1 cellular context compared by ENCODE assay signal in genomic region chr4:26566027-26566578, GRCh38.
TF ChIP-seq lines count a peak whose summit lies in the region.

No MANE protein-coding gene starts in this region.

TF ChIP-seq in IMR-90, 13 proteins besides CTCF, POLR2A, EP300 and RAD21:
- TF ChIP-seq CHD1 (IDR thresholded peaks at IDR 0.05; ENCODE audit: low read depth, low read length) (no peak), USF2 (IDR thresholded peaks at IDR 0.05; ENCODE audit: low read depth, low read length) (no peak), SMC3 (IDR thresholded peaks at IDR 0.05; ENCODE audit: low read depth, low read length) (no peak), NFE2L2 (IDR thresholded peaks at IDR 0.05; ENCODE audit: low read depth, low read length) (no peak), FOS (IDR thresholded peaks at IDR 0.05; ENCODE audit: low read depth, low read length) (no peak), CEBPB (IDR thresholded peaks at IDR 0.05; ENCODE audit: low read depth, low read length) (no peak), ELK1 (IDR thresholded peaks at IDR 0.05; ENCODE audit: borderline replicate concordance, low read depth, low read length) (no peak), RCOR1 (IDR thresholded peaks at IDR 0.05; ENCODE audit: insufficient replicate concordance, low read length) (no peak), RFX5 (IDR thresholded peaks at IDR 0.05; ENCODE audit: low read depth, low read length) (no peak), MXI1 (IDR thresholded peaks at IDR 0.05; ENCODE audit: borderline replicate concordance, low read depth, low read length) (no peak), MAZ (IDR thresholded peaks at IDR 0.05; ENCODE audit: borderline replicate concordance, low read depth, low read length) (no peak), MAFK (IDR thresholded peaks at IDR 0.05; ENCODE audit: low read depth, low read length) (no peak), BHLHE40 (IDR thresholded peaks at IDR 0.05; ENCODE audit: low read depth, low read length) (no peak)
